Comparison of ENCODE assay signal across 2 cellular contexts in the genomic region with DNA sequence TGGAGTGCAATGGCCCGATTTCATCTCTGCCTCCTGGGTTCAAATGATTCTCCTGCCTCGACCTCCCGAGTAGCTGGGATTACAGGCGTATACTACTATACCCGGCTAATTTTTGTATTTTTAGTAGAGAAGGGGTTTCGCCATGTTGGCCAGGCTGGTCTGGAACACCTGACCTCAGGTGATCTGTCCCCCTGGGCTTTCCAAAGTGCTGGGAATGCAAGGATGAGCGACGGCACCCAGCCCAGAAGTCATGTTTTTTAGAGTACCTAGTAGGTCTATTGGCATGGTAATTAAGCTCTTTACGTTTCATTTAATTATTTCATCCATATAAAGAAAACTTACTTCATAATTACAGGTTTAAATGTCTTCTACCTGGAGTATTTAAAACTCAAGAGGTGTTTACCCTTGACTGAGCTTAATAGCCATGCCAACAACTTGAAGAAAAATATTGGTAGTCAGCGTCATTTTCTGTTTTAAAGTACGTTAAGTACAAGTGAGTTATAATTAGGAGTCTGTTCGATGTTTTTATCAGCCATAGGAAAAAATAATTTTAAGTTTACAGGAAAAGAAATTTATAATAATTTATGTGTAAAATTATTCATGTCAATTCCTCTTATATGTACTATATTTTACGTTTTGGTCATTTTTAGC.
TF ChIP-seq lines count a peak whose summit lies in the region.

No MANE protein-coding gene starts in this region.

TF ChIP-seq in HepG2, 621 proteins besides CTCF, POLR2A, EP300 and RAD21 (continues in another document):
- no peak for TF ChIP-seq ZNF460 (CRISPR knock-in tag; IDR thresholded peaks at IDR 0.05; ENCODE audit: borderline replicate concordance)
- TF ChIP-seq, protein P1, sequence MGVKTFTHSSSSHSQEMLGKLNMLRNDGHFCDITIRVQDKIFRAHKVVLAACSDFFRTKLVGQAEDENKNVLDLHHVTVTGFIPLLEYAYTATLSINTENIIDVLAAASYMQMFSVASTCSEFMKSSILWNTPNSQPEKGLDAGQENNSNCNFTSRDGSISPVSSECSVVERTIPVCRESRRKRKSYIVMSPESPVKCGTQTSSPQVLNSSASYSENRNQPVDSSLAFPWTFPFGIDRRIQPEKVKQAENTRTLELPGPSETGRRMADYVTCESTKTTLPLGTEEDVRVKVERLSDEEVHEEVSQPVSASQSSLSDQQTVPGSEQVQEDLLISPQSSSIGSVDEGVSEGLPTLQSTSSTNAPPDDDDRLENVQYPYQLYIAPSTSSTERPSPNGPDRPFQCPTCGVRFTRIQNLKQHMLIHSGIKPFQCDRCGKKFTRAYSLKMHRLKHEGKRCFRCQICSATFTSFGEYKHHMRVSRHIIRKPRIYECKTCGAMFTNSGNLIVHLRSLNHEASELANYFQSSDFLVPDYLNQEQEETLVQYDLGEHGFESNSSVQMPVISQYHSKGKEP (CRISPR knock-in tag; IDR thresholded peaks at IDR 0.05) = no peak
- TF ChIP-seq ZNF672 (CRISPR knock-in tag; IDR thresholded peaks at IDR 0.05) = no peak
- no peak for TF ChIP-seq ZNF124 (CRISPR knock-in tag; IDR thresholded peaks at IDR 0.05)
- TF ChIP-seq, protein P2, sequence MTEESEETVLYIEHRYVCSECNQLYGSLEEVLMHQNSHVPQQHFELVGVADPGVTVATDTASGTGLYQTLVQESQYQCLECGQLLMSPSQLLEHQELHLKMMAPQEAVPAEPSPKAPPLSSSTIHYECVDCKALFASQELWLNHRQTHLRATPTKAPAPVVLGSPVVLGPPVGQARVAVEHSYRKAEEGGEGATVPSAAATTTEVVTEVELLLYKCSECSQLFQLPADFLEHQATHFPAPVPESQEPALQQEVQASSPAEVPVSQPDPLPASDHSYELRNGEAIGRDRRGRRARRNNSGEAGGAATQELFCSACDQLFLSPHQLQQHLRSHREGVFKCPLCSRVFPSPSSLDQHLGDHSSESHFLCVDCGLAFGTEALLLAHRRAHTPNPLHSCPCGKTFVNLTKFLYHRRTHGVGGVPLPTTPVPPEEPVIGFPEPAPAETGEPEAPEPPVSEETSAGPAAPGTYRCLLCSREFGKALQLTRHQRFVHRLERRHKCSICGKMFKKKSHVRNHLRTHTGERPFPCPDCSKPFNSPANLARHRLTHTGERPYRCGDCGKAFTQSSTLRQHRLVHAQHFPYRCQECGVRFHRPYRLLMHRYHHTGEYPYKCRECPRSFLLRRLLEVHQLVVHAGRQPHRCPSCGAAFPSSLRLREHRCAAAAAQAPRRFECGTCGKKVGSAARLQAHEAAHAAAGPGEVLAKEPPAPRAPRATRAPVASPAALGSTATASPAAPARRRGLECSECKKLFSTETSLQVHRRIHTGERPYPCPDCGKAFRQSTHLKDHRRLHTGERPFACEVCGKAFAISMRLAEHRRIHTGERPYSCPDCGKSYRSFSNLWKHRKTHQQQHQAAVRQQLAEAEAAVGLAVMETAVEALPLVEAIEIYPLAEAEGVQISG (CRISPR knock-in tag; IDR thresholded peaks at IDR 0.05) = no peak
- TF ChIP-seq, protein P3, sequence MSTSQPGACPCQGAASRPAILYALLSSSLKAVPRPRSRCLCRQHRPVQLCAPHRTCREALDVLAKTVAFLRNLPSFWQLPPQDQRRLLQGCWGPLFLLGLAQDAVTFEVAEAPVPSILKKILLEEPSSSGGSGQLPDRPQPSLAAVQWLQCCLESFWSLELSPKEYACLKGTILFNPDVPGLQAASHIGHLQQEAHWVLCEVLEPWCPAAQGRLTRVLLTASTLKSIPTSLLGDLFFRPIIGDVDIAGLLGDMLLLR (CRISPR knock-in tag; IDR thresholded peaks at IDR 0.05) = no peak
- no peak for TF ChIP-seq SMARCC2 (IDR thresholded peaks at IDR 0.05)
- TF ChIP-seq, protein P4, sequence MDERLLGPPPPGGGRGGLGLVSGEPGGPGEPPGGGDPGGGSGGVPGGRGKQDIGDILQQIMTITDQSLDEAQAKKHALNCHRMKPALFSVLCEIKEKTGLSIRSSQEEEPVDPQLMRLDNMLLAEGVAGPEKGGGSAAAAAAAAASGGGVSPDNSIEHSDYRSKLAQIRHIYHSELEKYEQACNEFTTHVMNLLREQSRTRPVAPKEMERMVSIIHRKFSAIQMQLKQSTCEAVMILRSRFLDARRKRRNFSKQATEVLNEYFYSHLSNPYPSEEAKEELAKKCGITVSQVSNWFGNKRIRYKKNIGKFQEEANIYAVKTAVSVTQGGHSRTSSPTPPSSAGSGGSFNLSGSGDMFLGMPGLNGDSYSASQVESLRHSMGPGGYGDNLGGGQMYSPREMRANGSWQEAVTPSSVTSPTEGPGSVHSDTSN (CRISPR knock-in tag; IDR thresholded peaks at IDR 0.05) = no peak
- no peak for TF ChIP-seq MTA3 (CRISPR knock-in tag; IDR thresholded peaks at IDR 0.05)
- TF ChIP-seq, protein P5, sequence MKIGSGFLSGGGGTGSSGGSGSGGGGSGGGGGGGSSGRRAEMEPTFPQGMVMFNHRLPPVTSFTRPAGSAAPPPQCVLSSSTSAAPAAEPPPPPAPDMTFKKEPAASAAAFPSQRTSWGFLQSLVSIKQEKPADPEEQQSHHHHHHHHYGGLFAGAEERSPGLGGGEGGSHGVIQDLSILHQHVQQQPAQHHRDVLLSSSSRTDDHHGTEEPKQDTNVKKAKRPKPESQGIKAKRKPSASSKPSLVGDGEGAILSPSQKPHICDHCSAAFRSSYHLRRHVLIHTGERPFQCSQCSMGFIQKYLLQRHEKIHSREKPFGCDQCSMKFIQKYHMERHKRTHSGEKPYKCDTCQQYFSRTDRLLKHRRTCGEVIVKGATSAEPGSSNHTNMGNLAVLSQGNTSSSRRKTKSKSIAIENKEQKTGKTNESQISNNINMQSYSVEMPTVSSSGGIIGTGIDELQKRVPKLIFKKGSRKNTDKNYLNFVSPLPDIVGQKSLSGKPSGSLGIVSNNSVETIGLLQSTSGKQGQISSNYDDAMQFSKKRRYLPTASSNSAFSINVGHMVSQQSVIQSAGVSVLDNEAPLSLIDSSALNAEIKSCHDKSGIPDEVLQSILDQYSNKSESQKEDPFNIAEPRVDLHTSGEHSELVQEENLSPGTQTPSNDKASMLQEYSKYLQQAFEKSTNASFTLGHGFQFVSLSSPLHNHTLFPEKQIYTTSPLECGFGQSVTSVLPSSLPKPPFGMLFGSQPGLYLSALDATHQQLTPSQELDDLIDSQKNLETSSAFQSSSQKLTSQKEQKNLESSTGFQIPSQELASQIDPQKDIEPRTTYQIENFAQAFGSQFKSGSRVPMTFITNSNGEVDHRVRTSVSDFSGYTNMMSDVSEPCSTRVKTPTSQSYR (CRISPR knock-in tag; IDR thresholded peaks at IDR 0.05; ENCODE audit: borderline replicate concordance) = no peak
- TF ChIP-seq ATRX (CRISPR knock-in tag; IDR thresholded peaks at IDR 0.05; ENCODE audit: borderline replicate concordance) = no peak
- no peak for TF ChIP-seq SKI (IDR thresholded peaks at IDR 0.05; ENCODE audit: partially characterized antibody)

TF ChIP-seq in K562, 482 proteins besides CTCF, POLR2A, EP300 and RAD21:
- TF ChIP-seq ZNF561 (CRISPR knock-in tag; conservative IDR thresholded peaks at IDR 0.05) = no peak
- TF ChIP-seq, protein P6, sequence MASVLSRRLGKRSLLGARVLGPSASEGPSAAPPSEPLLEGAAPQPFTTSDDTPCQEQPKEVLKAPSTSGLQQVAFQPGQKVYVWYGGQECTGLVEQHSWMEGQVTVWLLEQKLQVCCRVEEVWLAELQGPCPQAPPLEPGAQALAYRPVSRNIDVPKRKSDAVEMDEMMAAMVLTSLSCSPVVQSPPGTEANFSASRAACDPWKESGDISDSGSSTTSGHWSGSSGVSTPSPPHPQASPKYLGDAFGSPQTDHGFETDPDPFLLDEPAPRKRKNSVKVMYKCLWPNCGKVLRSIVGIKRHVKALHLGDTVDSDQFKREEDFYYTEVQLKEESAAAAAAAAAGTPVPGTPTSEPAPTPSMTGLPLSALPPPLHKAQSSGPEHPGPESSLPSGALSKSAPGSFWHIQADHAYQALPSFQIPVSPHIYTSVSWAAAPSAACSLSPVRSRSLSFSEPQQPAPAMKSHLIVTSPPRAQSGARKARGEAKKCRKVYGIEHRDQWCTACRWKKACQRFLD (CRISPR knock-in tag; IDR thresholded peaks at IDR 0.05) = 0 out of 2 replicates have a peak, but pooled peaks have one; percentile 28
- TF ChIP-seq RBFOX2 (IDR thresholded peaks at IDR 0.05; ENCODE audit: low read depth, low read length) = 0 out of 2 replicates have a peak, but pooled peaks have one; percentile 22
- no peak for TF ChIP-seq ZNF3 (CRISPR knock-in tag; IDR thresholded peaks at IDR 0.05)
